ENCODE assay signal across 1 cellular context in the genomic region with DNA sequence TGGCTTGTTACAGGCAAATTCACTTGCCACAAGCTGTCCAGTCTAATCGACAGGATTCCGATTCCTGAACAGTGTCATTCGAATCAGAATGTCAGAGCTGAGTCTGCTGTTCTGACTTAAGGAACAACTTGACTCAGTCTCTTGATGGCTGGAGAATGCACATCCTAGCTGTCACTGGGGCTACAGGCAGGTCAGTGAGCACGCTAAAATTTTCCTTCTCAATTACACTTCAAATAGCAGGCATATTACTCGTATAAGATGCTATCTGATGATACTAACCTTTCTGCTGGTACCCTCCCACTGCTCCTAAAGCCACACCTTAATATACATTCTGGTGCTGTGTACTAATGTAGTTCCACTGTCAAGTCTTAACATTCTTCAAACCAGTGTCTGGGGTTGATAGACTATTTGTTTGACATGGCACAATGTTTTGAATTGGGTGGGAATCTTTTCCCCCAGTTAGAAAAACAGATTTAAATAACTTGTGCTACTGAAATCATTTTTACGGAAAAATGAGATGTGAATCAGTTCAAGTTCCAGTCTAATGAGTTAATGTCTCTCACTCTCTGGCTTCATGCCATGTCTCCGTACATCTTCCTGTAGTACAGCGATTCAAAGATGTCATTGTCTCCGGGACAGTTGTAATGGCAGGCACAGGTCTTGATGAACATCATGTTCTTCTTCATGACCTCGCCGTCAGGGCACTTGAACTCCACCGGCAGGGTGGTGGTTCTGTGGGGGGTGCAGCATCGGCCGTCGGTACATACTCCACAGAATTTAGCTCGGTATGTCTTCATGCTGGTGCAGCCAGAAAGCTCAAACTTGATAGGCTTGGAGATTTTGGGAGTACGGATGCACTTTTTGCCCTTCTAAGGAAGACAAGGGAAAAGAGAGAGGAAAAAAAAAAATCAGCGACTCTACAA.
A peak's percentile ranks its signal among the peaks of the same experiment; 100 is the strongest.
TF ChIP-seq lines count a peak whose summit lies in the region.

No MANE protein-coding gene starts in this region.

TF ChIP-seq in HepG2, 621 proteins besides CTCF, POLR2A, EP300 and RAD21 (continued from another document and continues in another):
- TF ChIP-seq, protein P1, sequence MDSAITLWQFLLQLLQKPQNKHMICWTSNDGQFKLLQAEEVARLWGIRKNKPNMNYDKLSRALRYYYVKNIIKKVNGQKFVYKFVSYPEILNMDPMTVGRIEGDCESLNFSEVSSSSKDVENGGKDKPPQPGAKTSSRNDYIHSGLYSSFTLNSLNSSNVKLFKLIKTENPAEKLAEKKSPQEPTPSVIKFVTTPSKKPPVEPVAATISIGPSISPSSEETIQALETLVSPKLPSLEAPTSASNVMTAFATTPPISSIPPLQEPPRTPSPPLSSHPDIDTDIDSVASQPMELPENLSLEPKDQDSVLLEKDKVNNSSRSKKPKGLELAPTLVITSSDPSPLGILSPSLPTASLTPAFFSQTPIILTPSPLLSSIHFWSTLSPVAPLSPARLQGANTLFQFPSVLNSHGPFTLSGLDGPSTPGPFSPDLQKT (CRISPR knock-in tag; IDR thresholded peaks at IDR 0.05; ENCODE audit: borderline replicate concordance): no peak
- no peak; the same call in 1 of the 2 replicates for TF ChIP-seq EHMT2 (IDR thresholded peaks at IDR 0.05; ENCODE audit: borderline replicate concordance, low read depth, low read length)
- TF ChIP-seq MBNL3 (CRISPR knock-in tag; conservative IDR thresholded peaks at IDR 0.05): no peak
- TF ChIP-seq ZNF816 (CRISPR knock-in tag; IDR thresholded peaks at IDR 0.05; ENCODE audit: borderline replicate concordance): no peak; the same call in 1 of the 2 replicates
- TF ChIP-seq, protein P2, sequence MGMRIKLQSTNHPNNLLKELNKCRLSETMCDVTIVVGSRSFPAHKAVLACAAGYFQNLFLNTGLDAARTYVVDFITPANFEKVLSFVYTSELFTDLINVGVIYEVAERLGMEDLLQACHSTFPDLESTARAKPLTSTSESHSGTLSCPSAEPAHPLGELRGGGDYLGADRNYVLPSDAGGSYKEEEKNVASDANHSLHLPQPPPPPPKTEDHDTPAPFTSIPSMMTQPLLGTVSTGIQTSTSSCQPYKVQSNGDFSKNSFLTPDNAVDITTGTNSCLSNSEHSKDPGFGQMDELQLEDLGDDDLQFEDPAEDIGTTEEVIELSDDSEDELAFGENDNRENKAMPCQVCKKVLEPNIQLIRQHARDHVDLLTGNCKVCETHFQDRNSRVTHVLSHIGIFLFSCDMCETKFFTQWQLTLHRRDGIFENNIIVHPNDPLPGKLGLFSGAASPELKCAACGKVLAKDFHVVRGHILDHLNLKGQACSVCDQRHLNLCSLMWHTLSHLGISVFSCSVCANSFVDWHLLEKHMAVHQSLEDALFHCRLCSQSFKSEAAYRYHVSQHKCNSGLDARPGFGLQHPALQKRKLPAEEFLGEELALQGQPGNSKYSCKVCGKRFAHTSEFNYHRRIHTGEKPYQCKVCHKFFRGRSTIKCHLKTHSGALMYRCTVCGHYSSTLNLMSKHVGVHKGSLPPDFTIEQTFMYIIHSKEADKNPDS (CRISPR knock-in tag; IDR thresholded peaks at IDR 0.05): no peak
- TF ChIP-seq HOXD1 (CRISPR knock-in tag; IDR thresholded peaks at IDR 0.05): no peak
- no peak for TF ChIP-seq HMGA1 (CRISPR knock-in tag; conservative IDR thresholded peaks at IDR 0.05)
- TF ChIP-seq ZBTB21 (CRISPR knock-in tag; IDR thresholded peaks at IDR 0.05): no peak
- TF ChIP-seq IRF9 (CRISPR knock-in tag; IDR thresholded peaks at IDR 0.05; ENCODE audit: borderline replicate concordance): no peak
- TF ChIP-seq ZMYM2 (CRISPR knock-in tag; IDR thresholded peaks at IDR 0.05): no peak
- TF ChIP-seq HOMEZ (CRISPR knock-in tag; IDR thresholded peaks at IDR 0.05; ENCODE audit: low read depth): no peak
- no peak for TF ChIP-seq ZSCAN21 (CRISPR knock-in tag; IDR thresholded peaks at IDR 0.05; ENCODE audit: borderline replicate concordance)
- TF ChIP-seq PRMT3 (CRISPR knock-in tag; IDR thresholded peaks at IDR 0.05; ENCODE audit: borderline replicate concordance, low read depth): no peak
- no peak; the same call in 1 of the 2 replicates for TF ChIP-seq ZNF841 (CRISPR knock-in tag; IDR thresholded peaks at IDR 0.05; ENCODE audit: borderline replicate concordance)
- TF ChIP-seq ZBTB20 (CRISPR knock-in tag; IDR thresholded peaks at IDR 0.05; ENCODE audit: borderline replicate concordance, low read depth): peak; percentile 42; the same call in 1 of the 2 replicates
- peak in 1 of 2 experiments; percentile 27; a peak in 1 of 4 replicates for TF ChIP-seq KLF16 (CRISPR knock-in tag; IDR thresholded peaks at IDR 0.05)
- no peak for TF ChIP-seq NCOR1 (IDR thresholded peaks at IDR 0.05; ENCODE audit: borderline replicate concordance, low read length)
- TF ChIP-seq HNRNPH1 (optimal IDR thresholded peaks at IDR 0.05; ENCODE audit: low read depth, low read length): no peak
- no peak for TF ChIP-seq CEBPZ (IDR thresholded peaks at IDR 0.05; ENCODE audit: low read length)
- TF ChIP-seq, protein P3, sequence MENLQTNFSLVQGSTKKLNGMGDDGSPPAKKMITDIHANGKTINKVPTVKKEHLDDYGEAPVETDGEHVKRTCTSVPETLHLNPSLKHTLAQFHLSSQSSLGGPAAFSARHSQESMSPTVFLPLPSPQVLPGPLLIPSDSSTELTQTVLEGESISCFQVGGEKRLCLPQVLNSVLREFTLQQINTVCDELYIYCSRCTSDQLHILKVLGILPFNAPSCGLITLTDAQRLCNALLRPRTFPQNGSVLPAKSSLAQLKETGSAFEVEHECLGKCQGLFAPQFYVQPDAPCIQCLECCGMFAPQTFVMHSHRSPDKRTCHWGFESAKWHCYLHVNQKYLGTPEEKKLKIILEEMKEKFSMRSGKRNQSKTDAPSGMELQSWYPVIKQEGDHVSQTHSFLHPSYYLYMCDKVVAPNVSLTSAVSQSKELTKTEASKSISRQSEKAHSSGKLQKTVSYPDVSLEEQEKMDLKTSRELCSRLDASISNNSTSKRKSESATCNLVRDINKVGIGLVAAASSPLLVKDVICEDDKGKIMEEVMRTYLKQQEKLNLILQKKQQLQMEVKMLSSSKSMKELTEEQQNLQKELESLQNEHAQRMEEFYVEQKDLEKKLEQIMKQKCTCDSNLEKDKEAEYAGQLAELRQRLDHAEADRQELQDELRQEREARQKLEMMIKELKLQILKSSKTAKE (CRISPR knock-in tag; IDR thresholded peaks at IDR 0.05; ENCODE audit: borderline replicate concordance): no peak
- no peak for TF ChIP-seq ARNT (IDR thresholded peaks at IDR 0.05)
- no peak for TF ChIP-seq ZNF510 (CRISPR knock-in tag; IDR thresholded peaks at IDR 0.05; ENCODE audit: low read depth)
- TF ChIP-seq ZBTB7A (CRISPR knock-in tag; IDR thresholded peaks at IDR 0.05): no peak; the same call in none of the 2 replicates
- TF ChIP-seq ASH2L (IDR thresholded peaks at IDR 0.05; ENCODE audit: insufficient read length, low read depth, low read length): no peak
- TF ChIP-seq ZFP62 (CRISPR knock-in tag; IDR thresholded peaks at IDR 0.05): 0 out of 2 replicates have a peak, but pooled peaks have one; percentile 55
- TF ChIP-seq ZNF782 (CRISPR knock-in tag; IDR thresholded peaks at IDR 0.05; ENCODE audit: borderline replicate concordance): no peak
- no peak for TF ChIP-seq FOSL1 (CRISPR knock-in tag; IDR thresholded peaks at IDR 0.05; ENCODE audit: borderline replicate concordance)
- no peak for TF ChIP-seq PAWR (CRISPR knock-in tag; IDR thresholded peaks at IDR 0.05; ENCODE audit: borderline replicate concordance)
- TF ChIP-seq ZHX1 (CRISPR knock-in tag; IDR thresholded peaks at IDR 0.05; ENCODE audit: low read depth): no peak
- TF ChIP-seq CBFB (CRISPR knock-in tag; IDR thresholded peaks at IDR 0.05): no peak
- no peak for TF ChIP-seq ZNF775 (CRISPR knock-in tag; IDR thresholded peaks at IDR 0.05; ENCODE audit: borderline replicate concordance)
- TF ChIP-seq SRF (IDR thresholded peaks at IDR 0.05; ENCODE audit: low read depth, low read length): no peak
- TF ChIP-seq ZNF160 (CRISPR knock-in tag; IDR thresholded peaks at IDR 0.05): no peak
- no peak; the same call in 1 of the 2 replicates for TF ChIP-seq ZNF3 (CRISPR knock-in tag; IDR thresholded peaks at IDR 0.05)
- no peak; the same call in 1 of the 2 replicates for TF ChIP-seq ONECUT2 (CRISPR knock-in tag; IDR thresholded peaks at IDR 0.05)
- TF ChIP-seq ZNF446 (CRISPR knock-in tag; IDR thresholded peaks at IDR 0.05): no peak
- TF ChIP-seq ZNF205 (CRISPR knock-in tag; IDR thresholded peaks at IDR 0.05): peak; percentile 16; the same call in 1 of the 2 replicates
- no peak for TF ChIP-seq RAD51 (IDR thresholded peaks at IDR 0.05; ENCODE audit: borderline replicate concordance)
- TF ChIP-seq, protein P4, sequence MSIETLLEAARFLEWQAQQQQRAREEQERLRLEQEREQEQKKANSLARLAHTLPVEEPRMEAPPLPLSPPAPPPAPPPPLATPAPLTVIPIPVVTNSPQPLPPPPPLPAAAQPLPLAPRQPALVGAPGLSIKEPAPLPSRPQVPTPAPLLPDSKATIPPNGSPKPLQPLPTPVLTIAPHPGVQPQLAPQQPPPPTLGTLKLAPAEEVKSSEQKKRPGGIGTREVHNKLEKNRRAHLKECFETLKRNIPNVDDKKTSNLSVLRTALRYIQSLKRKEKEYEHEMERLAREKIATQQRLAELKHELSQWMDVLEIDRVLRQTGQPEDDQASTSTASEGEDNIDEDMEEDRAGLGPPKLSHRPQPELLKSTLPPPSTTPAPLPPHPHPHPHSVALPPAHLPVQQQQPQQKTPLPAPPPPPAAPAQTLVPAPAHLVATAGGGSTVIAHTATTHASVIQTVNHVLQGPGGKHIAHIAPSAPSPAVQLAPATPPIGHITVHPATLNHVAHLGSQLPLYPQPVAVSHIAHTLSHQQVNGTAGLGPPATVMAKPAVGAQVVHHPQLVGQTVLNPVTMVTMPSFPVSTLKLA (IDR thresholded peaks at IDR 0.05): no peak
- no peak for TF ChIP-seq PCBP1 (IDR thresholded peaks at IDR 0.05; ENCODE audit: borderline replicate concordance, low read depth, low read length)
- TF ChIP-seq ISX (CRISPR knock-in tag; conservative IDR thresholded peaks at IDR 0.05): no peak; the same call in 1 of the 2 replicates
- no peak for TF ChIP-seq JDP2 (CRISPR knock-in tag; IDR thresholded peaks at IDR 0.05; ENCODE audit: borderline replicate concordance)
- TF ChIP-seq POLR2AphosphoS2 (IDR thresholded peaks at IDR 0.05; ENCODE audit: low read depth, low read length): peak; percentile 98
- no peak for TF ChIP-seq ATF1 (CRISPR knock-in tag; IDR thresholded peaks at IDR 0.05)
- TF ChIP-seq ZNF224 (CRISPR knock-in tag; IDR thresholded peaks at IDR 0.05): no peak
- no peak for TF ChIP-seq ZSCAN29 (CRISPR knock-in tag; conservative IDR thresholded peaks at IDR 0.05)
